In genomic region chr17:16438173-16438556, GRCh38 we compare ENCODE assay signal across 8 cellular contexts. TPM values are rescaled to one million over a fixed set of nuclear protein-coding genes. Genes with fewer than 3 reads are reported as not detected.
DNase-seq lines count a peak whose midpoint lies in the region; ATAC-seq and TF ChIP-seq lines count a peak whose summit lies in the region.

No MANE protein-coding gene starts in this region.

- DNase-seq in Panc1 (ENCODE audit: low read depth, low spot score) (no peak), fibroblast of lung (ENCODE audit: low read depth in 2 of 2) (no peak), GM20000 (ENCODE audit: low spot score) (no peak), RPMI8226 (no peak)

- peaks cover 43% of the 10 kb centered on the region for H3K79me2 ChIP-seq in fibroblast of lung (ENCODE audit: control insufficient read depth, insufficient read depth, low read length)

- intact Hi-C loops in Panc1 (cut with micrococcal nuclease; ENCODE audit: unreplicated experiment): loop anchor here (10.0 kb wide), 1 partner anchor 53 kb away; the partner anchor contains the start of gene UBB

- CTCF ChIA-PET in Panc1 (lab: Charles Lee): interaction anchor here (0.6 to 1.4 kb wide), 4 partner anchors 11 to 1058 kb away, joined by 3 to 6 read pairs (median 4); partner anchors contain the start of genes RASD1 and TRPV2

- H3K27ac ChIP-seq in Panc1 (ENCODE audit: low read length) (peak overlapping the region; percentile 91), fibroblast of lung (ENCODE audit: insufficient read depth, low read length) (peak overlapping the region; percentile 89)

- H3K9ac ChIP-seq in fibroblast of lung (ENCODE audit: insufficient read depth, low read length): peak overlapping the region; percentile 45
- H3K9ac ChIP-seq in skeletal muscle satellite cell (ENCODE audit: low read depth, low read length): peak overlapping the region; percentile 70

- in situ Hi-C loops in Panc1 (cut with HindIII; ENCODE audit: low pct_unique_long_range_greater_than_20kb, low sequenced_read_pairs): no loop called here

- H3K36me3 ChIP-seq in Panc1 (ENCODE audit: control insufficient read depth, insufficient read depth, low read length) (peaks cover 27% of the 10 kb centered on the region), fibroblast of lung (ENCODE audit: control insufficient read depth, insufficient read depth, low read length) (peaks cover 28% of the 10 kb centered on the region), skeletal muscle satellite cell (ENCODE audit: insufficient read depth, low read length) (peaks cover 49% of the 10 kb centered on the region)

- TF ChIP-seq CTCF in Panc1 (IDR thresholded peaks at IDR 0.05) (no peak), fibroblast of lung (conservative IDR thresholded peaks at IDR 0.05 in 1 of 2, IDR thresholded peaks at IDR 0.05 in 1 of 2; ENCODE audit: low read depth in 1 of 2, low read length in 2 of 2) (no peak), GM20000 (IDR thresholded peaks at IDR 0.05; ENCODE audit: extremely low read depth, missing control alignments) (no peak)

- H3K4me3 ChIP-seq in Panc1 (ENCODE audit: low read depth in 2 of 2, low read length in 2 of 2): peak overlapping the region; percentile 37 to 60
- peak overlapping the region; percentile 30 to 83 (median 42) for H3K4me3 ChIP-seq in fibroblast of lung (replicated peaks in 1 of 4; ENCODE audit: control extremely low read depth in 1 of 4, insufficient read depth in 1 of 4, low read depth in 3 of 4, low read length in 4 of 4)
- H3K4me3 ChIP-seq in skeletal muscle satellite cell (ENCODE audit: low read length): peak overlapping the region; percentile 66

- POLR2A ChIA-PET in Panc1 (lab: Charles Lee): interaction anchor here (0.6 to 1.4 kb wide), 7 partner anchors 23 to 481 kb away, joined by 3 to 10 read pairs (median 5); partner anchors contain the start of genes TRPV2 and UBB

- no peaks in the 10 kb centered on the region for H3K9me3 ChIP-seq in Panc1 (ENCODE audit: control insufficient read depth, insufficient read depth, low read depth, low read length)
- no peaks in the 10 kb centered on the region for H3K9me3 ChIP-seq in fibroblast of lung (ENCODE audit: control insufficient read depth, insufficient read depth, low read depth, low read length)
- H3K9me3 ChIP-seq in skeletal muscle satellite cell (replicated peaks; ENCODE audit: low read length): no peaks in the 10 kb centered on the region

- H2AFZ ChIP-seq in fibroblast of lung (ENCODE audit: low read length): peak overlapping the region; percentile 56

- TSS peak; percentile 99 for BruUV-seq in Panc1 (replicated peaks; lab: Mats Ljungman, UMichigan)

- H3K4me2 ChIP-seq in fibroblast of lung (ENCODE audit: extremely low read depth, insufficient read depth, low read length) (peak overlapping the region; percentile 83), skeletal muscle satellite cell (ENCODE audit: low read length) (peak overlapping the region; percentile 85)

- peaks cover 8% of the 10 kb centered on the region for H4K20me1 ChIP-seq in fibroblast of lung (ENCODE audit: control insufficient read depth, extremely low read depth, insufficient read depth, low read length)

- ATAC-seq in GM21423 (IDR thresholded peaks at IDR 0.05; ENCODE audit: unreplicated experiment) (peak; percentile 13), Panc1 (peak; percentile 25), GM21825 (IDR thresholded peaks at IDR 0.05; ENCODE audit: unreplicated experiment) (no peak), GM21447 (IDR thresholded peaks at IDR 0.05; ENCODE audit: unreplicated experiment) (no peak)

- H3K27me3 ChIP-seq in Panc1 (ENCODE audit: control insufficient read depth, insufficient read depth, low read length): no peaks in the 10 kb centered on the region
- H3K27me3 ChIP-seq in fibroblast of lung (ENCODE audit: control insufficient read depth, insufficient read depth, low read length): no peaks in the 10 kb centered on the region
- H3K27me3 ChIP-seq in skeletal muscle satellite cell (ENCODE audit: control insufficient read depth, insufficient read depth, low read length): no peaks in the 10 kb centered on the region

- peaks cover 27% of the 10 kb centered on the region for H3K4me1 ChIP-seq in Panc1 (ENCODE audit: control insufficient read depth, insufficient read depth, low read length)
- peaks cover 11% of the 10 kb centered on the region for H3K4me1 ChIP-seq in fibroblast of lung (ENCODE audit: control insufficient read depth, extremely low read depth, insufficient read depth, low read length)
- H3K4me1 ChIP-seq in skeletal muscle satellite cell (ENCODE audit: control insufficient read depth, insufficient read depth, low read length): peaks cover 35% of the 10 kb centered on the region

RNA-seq across cellular contexts. Expression of gene TRPV2, which starts 22.8 kb away (rescaled TPM):
- total RNA-seq in Panc1 (2021; ENCODE audit: unreplicated experiment) (34.9 TPM), fibroblast of lung (56.2 and 74.5 TPM in 2 replicates)
- polyA plus RNA-seq in Panc1 (2012; ENCODE audit: insufficient read length): 50.8 TPM
- polyA plus RNA-seq in fibroblast of lung: 62.6 and 68.6 TPM in 2 replicates
- polyA plus RNA-seq in fibroblast of lung (2012): 118 and 127 TPM in 2 replicates
- polyA minus RNA-seq in fibroblast of lung (ENCODE audit: low replicate concordance): 298 and 337 TPM in 2 replicates
- total RNA-seq in skeletal muscle satellite cell (2012; rRNA removed): 59.8 and 117 TPM in 2 replicates

RNA-seq across cellular contexts. Expression of gene LRRC75A, which starts 53.8 kb away (rescaled TPM):
- total RNA-seq in Panc1 (2021; ENCODE audit: unreplicated experiment) (1.2 TPM), fibroblast of lung (2.1 and 3.1 TPM in 2 replicates)
- 1.3 TPM for polyA plus RNA-seq in Panc1 (2012; ENCODE audit: insufficient read length)
- polyA plus RNA-seq in fibroblast of lung: 0.64 and 1.7 TPM in 2 replicates
- 1.4 and 2.4 TPM in 2 replicates for polyA plus RNA-seq in fibroblast of lung (2012)
- polyA minus RNA-seq in fibroblast of lung (ENCODE audit: low replicate concordance): 0.82 and 1.7 TPM in 2 replicates
- total RNA-seq in skeletal muscle satellite cell (2012; rRNA removed): 0.51 and 0.87 TPM in 2 replicates

RNA-seq across cellular contexts. Expression of gene UBB, which starts 57.3 kb away (rescaled TPM):
- total RNA-seq in Panc1 (2021; ENCODE audit: unreplicated experiment) (1,654 TPM), fibroblast of lung (2,161 and 3,188 TPM in 2 replicates)
- 2,068 TPM for polyA plus RNA-seq in Panc1 (2012; ENCODE audit: insufficient read length)
- 1,190 and 2,089 TPM in 2 replicates for polyA plus RNA-seq in fibroblast of lung
- 2,029 and 2,802 TPM in 2 replicates for polyA plus RNA-seq in fibroblast of lung (2012)
- polyA minus RNA-seq in fibroblast of lung (ENCODE audit: low replicate concordance): 2,290 and 3,189 TPM in 2 replicates
- 1,088 and 1,189 TPM in 2 replicates for total RNA-seq in skeletal muscle satellite cell (2012; rRNA removed)

Comparison
In these comparisons a context has a peak if more than half of its experiments do, and no peak if none do; other contexts are left out.
1. ATAC-seq: peak in GM21423 (single experiment) and Panc1 (single experiment); none in GM21825 (single experiment) and GM21447 (single experiment).
2. Peak in every context shown above with its lines, with median percentiles within 50 percentile points of each other: H3K4me3 ChIP-seq.